ENCODE assay signal across 8 cellular contexts in the genomic region with DNA sequence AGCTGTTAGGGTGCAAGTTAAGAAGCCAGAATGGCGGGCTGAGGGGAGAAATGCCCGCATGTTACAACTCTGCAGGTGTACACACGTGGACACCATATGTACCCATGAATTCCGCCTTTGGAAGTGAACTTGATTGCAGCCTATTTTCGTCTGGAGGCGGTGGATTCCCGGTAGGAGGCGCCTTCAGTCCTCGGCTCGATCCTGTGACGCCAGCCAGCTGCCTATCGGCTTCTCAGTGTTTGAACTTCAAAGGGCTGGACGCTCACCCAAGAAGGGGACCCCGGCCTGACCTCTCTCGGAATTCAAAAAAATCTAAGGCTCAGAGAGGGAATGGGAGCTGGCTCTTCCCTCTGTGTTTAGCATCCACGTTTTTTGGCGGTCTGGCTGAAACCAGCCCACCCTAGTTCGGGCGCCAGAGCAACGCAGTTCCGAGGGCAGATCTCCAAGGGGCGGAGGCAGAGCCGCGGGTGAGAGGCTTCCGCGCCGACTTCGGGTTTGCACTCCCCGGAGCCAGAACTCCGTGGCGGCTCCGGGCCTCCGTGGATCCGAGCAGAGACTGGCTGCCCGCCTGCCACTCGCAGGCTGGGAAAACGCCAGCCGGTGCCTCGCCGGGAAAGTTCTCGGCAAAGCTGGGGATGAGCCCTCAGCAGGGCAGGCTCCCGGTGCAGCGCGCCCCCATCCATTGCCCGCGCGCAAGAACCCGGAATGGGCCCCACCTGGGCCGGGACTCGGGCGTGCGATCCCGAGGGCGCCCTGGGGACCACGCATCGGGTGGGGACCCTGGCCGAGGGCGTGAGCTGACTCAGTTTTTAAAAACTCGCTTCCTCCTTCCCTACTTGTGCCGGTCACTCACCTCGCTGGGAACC. TPM values are rescaled to one million over a fixed set of nuclear protein-coding genes. Genes with fewer than 3 reads are reported as not detected.
DNase-seq lines count a peak whose midpoint lies in the region; ATAC-seq lines count a peak whose summit lies in the region.

No MANE protein-coding gene starts in this region.

- ATAC-seq in activated CD4-positive, alpha-beta T cell treated with anti-CD3 and anti-CD28 coated beads for 36 hours = peak; percentile 45
- peak; percentile 49 for ATAC-seq in esophagus mucosa
- no peak for ATAC-seq in HG02884 (IDR thresholded peaks at IDR 0.05; ENCODE audit: unreplicated experiment)

- H3K36me3 Mint-ChIP-seq in activated CD4-positive, alpha-beta T cell treated with anti-CD3 and anti-CD28 coated beads for 36 hours (ENCODE audit: low read depth) = no peaks in the 10 kb centered on the region

- peak overlapping the region; percentile 8 for H3K4me3 Mint-ChIP-seq in activated CD4-positive, alpha-beta T cell treated with anti-CD3 and anti-CD28 coated beads for 36 hours

- DNase-seq in activated CD4-positive, alpha-beta T cell treated with anti-CD3 and anti-CD28 coated beads for 36 hours = peak; percentile 58
- DNase-seq in activated CD4-positive, alpha-beta T cell treated with anti-CD3 and anti-CD28 coated beads for 1 hour = no peak
- peak; percentile 50 for DNase-seq in NCI-H1694 (lab: John Stamatoyannopoulos, UW)
- DNase-seq in UCSD-AML1 (lab: John Stamatoyannopoulos, UW; ENCODE audit: unreplicated experiment) = peak; percentile 82
- DNase-seq in mesenteric fat pad (ENCODE audit: low spot score) = peak; percentile 92

- intact Hi-C loops in activated CD4-positive, alpha-beta T cell treated with anti-CD3 and anti-CD28 coated beads for 36 hours (cut with DNase I, micrococcal nuclease) = loop anchor here (1.0 to 2.0 kb wide), 4 partner anchors 24 to 152 kb away; no protein-coding TSS in a partner anchor

- H3K27ac Mint-ChIP-seq in activated CD4-positive, alpha-beta T cell treated with anti-CD3 and anti-CD28 coated beads for 36 hours = no peak overlapping the region

- POLR2A ChIA-PET in activated CD4-positive, alpha-beta T cell treated with anti-CD3 and anti-CD28 coated beads for 36 hours (lab: Charles Lee) = no interaction called here

- peaks cover 18% of the 10 kb centered on the region for H3K4me1 ChIP-seq in thymus (ENCODE audit: control insufficient read depth, insufficient read depth, low read length)

- CTCF ChIA-PET in activated CD4-positive, alpha-beta T cell treated with anti-CD3 and anti-CD28 coated beads for 36 hours (lab: Charles Lee) = interaction anchor here (1.4 kb wide), 1 partner anchor 24 kb away, joined by 5 read pairs; no protein-coding TSS in a partner anchor

- H3K9me3 ChIP-seq in thymus (ENCODE audit: control insufficient read depth) = peaks cover 1% of the 10 kb centered on the region

- peaks cover 37% of the 10 kb centered on the region for H3K27me3 ChIP-seq in thymus (ENCODE audit: control insufficient read depth, insufficient read depth)

- peak overlapping the region; percentile 53 for H3K27ac ChIP-seq in thymus (ENCODE audit: low read depth)

- H3K36me3 ChIP-seq in thymus (ENCODE audit: control insufficient read depth, insufficient read depth) = no peaks in the 10 kb centered on the region

- H3K27me3 Mint-ChIP-seq in activated CD4-positive, alpha-beta T cell treated with anti-CD3 and anti-CD28 coated beads for 36 hours = peaks cover 47% of the 10 kb centered on the region

- WGBS in thymus = 2% methylated on average over 61 of the region's 61 CpGs

- H3K4me3 ChIP-seq in thymus (ENCODE audit: low read length) = peak overlapping the region; percentile 47

- no peaks in the 10 kb centered on the region for H3K9me3 Mint-ChIP-seq in activated CD4-positive, alpha-beta T cell treated with anti-CD3 and anti-CD28 coated beads for 36 hours (ENCODE audit: low read depth)

- H3K4me1 Mint-ChIP-seq in activated CD4-positive, alpha-beta T cell treated with anti-CD3 and anti-CD28 coated beads for 36 hours = peaks cover 19% of the 10 kb centered on the region

RNA-seq across cellular contexts. Expression of gene TMEM51, which starts 1.0 kb away (rescaled TPM):
- under 1 TPM in 1 of 2 experiments, not detected in 1; 0.11 TPM for total RNA-seq in activated CD4-positive, alpha-beta T cell treated with anti-CD3 and anti-CD28 coated beads for 36 hours
- total RNA-seq in esophagus mucosa = 22.5 TPM
- 4.3 TPM for total RNA-seq in mesenteric fat pad
- 9.7 TPM for polyA plus RNA-seq in thymus
